ENCODE assay signal across 8 cellular contexts in genomic region chr19:17719730-17720486, GRCh38. TPM values are rescaled to one million over a fixed set of nuclear protein-coding genes. Genes with fewer than 3 reads are reported as not detected.
A peak's percentile ranks its signal among the peaks of the same experiment; 100 is the strongest.
DNase-seq lines count a peak whose midpoint lies in the region; ATAC-seq, FAIRE-seq and TF ChIP-seq lines count a peak whose summit lies in the region.

No MANE protein-coding gene starts in this region.

- H3K9ac ChIP-seq in muscle layer of colon (ENCODE audit: low read length), result peak overlapping the region; percentile 10

- H3K27ac ChIP-seq in muscle layer of colon (ENCODE audit: low read depth, low read length), result peak overlapping the region; percentile 22
- peak overlapping the region; percentile 64 for H3K27ac ChIP-seq in thymus (ENCODE audit: low read depth)

- H3K9me3 ChIP-seq in muscle layer of colon (ENCODE audit: low read length) (no peaks in the 10 kb centered on the region), thymus (ENCODE audit: control insufficient read depth) (no peaks in the 10 kb centered on the region)

- H3K36me3 ChIP-seq in muscle layer of colon (ENCODE audit: insufficient read depth, low read length), result peaks cover 16% of the 10 kb centered on the region
- peaks cover 21% of the 10 kb centered on the region for H3K36me3 ChIP-seq in thymus (ENCODE audit: control insufficient read depth, insufficient read depth)

- H3K27me3 ChIP-seq in muscle layer of colon (ENCODE audit: control insufficient read depth in 1 of 2, insufficient read depth in 2 of 2, low read length in 2 of 2), result no peaks in the 10 kb centered on the region
- no peaks in the 10 kb centered on the region for H3K27me3 ChIP-seq in thymus (ENCODE audit: control insufficient read depth, insufficient read depth)

- 6% methylated on average over 39 of the region's 39 CpGs for WGBS in thymus

- peak; percentile 23 for ATAC-seq in HG02943 (IDR thresholded peaks at IDR 0.05; ENCODE audit: low read depth, unreplicated experiment)

- peak overlapping the region; percentile 61 for H3K4me3 ChIP-seq in GM12865 (ENCODE audit: low read depth, low read length)
- H3K4me3 ChIP-seq in choroid plexus epithelial cell (ENCODE audit: low read depth, low read length), result peak overlapping the region; percentile 82
- peak overlapping the region; percentile 56 to 96 for H3K4me3 ChIP-seq in muscle layer of colon (ENCODE audit: low read depth in 1 of 2, low read length in 2 of 2)
- H3K4me3 ChIP-seq in thymus (ENCODE audit: low read length), result peak overlapping the region; percentile 100

- DNase-seq in GM12865 (ENCODE audit: low read depth) (peak; percentile 15), T-helper 9 cell (peak; percentile 12), choroid plexus epithelial cell (ENCODE audit: low read depth) (no peak), urothelium cell line (ENCODE audit: low spot score) (no peak), NCI-H1092 treated with DMSO at 0.1 percent for 48 hours (lab: John Stamatoyannopoulos, UW) (no peak)

- no peak for FAIRE-seq in urothelium cell line (lab: Jason Lieb, UNC)

- no peak for TF ChIP-seq CTCF in GM12865 (IDR thresholded peaks at IDR 0.05; ENCODE audit: insufficient read depth, low read depth, low read length, missing control alignments)
- TF ChIP-seq CTCF in choroid plexus epithelial cell (conservative IDR thresholded peaks at IDR 0.05; ENCODE audit: low read depth, low read length), result no peak

- peaks cover 31% of the 10 kb centered on the region for H3K4me1 ChIP-seq in muscle layer of colon (ENCODE audit: insufficient read depth, low read length)
- H3K4me1 ChIP-seq in thymus (ENCODE audit: control insufficient read depth, insufficient read depth, low read length), result peaks cover 20% of the 10 kb centered on the region

RNA-seq across cellular contexts. Expression of gene MAP1S, which starts 0.6 kb away (rescaled TPM):
- polyA plus RNA-seq in thymus, result 17.5 TPM

RNA-seq across cellular contexts. Expression of gene FCHO1, which starts 31.4 kb away (rescaled TPM):
- polyA plus RNA-seq in thymus, result 28.2 TPM

RNA-seq across cellular contexts. Expression of gene UNC13A, which starts 31.8 kb away (rescaled TPM):
- 0.32 TPM for polyA plus RNA-seq in thymus

Comparison
In these comparisons a context has a peak if more than half of its experiments do, and no peak if none do; other contexts are left out.
1. DNase-seq: peak in GM12865 (single experiment) and T-helper 9 cell (single experiment); none in choroid plexus epithelial cell (single experiment), urothelium cell line (single experiment) and NCI-H1092 treated with DMSO at 0.1 percent for 48 hours (single experiment).
2. Peak in every context shown above with its lines, with median percentiles within 50 percentile points of each other: H3K4me3 ChIP-seq.